In genomic region chr5:126780165-126780827, GRCh38 we compare ENCODE assay signal across 8 cellular contexts. TPM values are rescaled to one million over a fixed set of nuclear protein-coding genes. Genes with fewer than 3 reads are reported as not detected.
DNase-seq lines count a peak whose midpoint lies in the region; ATAC-seq, FAIRE-seq and TF ChIP-seq lines count a peak whose summit lies in the region.

No MANE protein-coding gene starts in this region.

- TF ChIP-seq CTCF in esophagus squamous epithelium (IDR thresholded peaks at IDR 0.05): peak; percentile 55 to 75 (median 68)

- peak overlapping the region; percentile 99 for H3K4me3 ChIP-seq in BLaER1
- no peak overlapping the region for H3K4me3 ChIP-seq in esophagus squamous epithelium

- 21 to 26% methylated on average over 7 of the region's 7 CpGs for WGBS in esophagus squamous epithelium, 2 donors

- peaks cover 55% of the 10 kb centered on the region for H3K4me1 ChIP-seq in BLaER1
- peaks cover 0 to 34% (median 3%) of the 10 kb centered on the region in 3 donors for H3K4me1 ChIP-seq in esophagus squamous epithelium

- H3K36me3 ChIP-seq in BLaER1 (peaks cover 29% of the 10 kb centered on the region), esophagus squamous epithelium (no peaks in the 10 kb centered on the region)

- TF ChIP-seq POLR2A in esophagus squamous epithelium (IDR thresholded peaks at IDR 0.05): no peak

- intact Hi-C loops in esophagus squamous epithelium (cut with DNase I): loop anchor here (5.0 kb wide), 1 partner anchor 103 kb away; no protein-coding TSS in a partner anchor

- H4K20me1 ChIP-seq in BLaER1: peaks cover 70% of the 10 kb centered on the region

- H3K27me3 ChIP-seq in BLaER1 (no peaks in the 10 kb centered on the region), esophagus squamous epithelium (no peaks in the 10 kb centered on the region)

- DNase-seq in GM19239 (ENCODE audit: insufficient read length, low spot score) (no peak), NCI-H524 (lab: John Stamatoyannopoulos, UW) (peak; percentile 38 to 68), activated T-cell treated with anti-CD3 and anti-CD28 coated beads for 4 hours (peak; percentile 37), esophagus squamous epithelium (lab: John Stamatoyannopoulos, UW) (no peak), nucleus accumbens (lab: John Stamatoyannopoulos, UW) (peak in 36 of 56 donors; percentile 2 to 66 (median 15))

- no peaks in the 10 kb centered on the region for H3K9me3 ChIP-seq in BLaER1
- H3K9me3 ChIP-seq in esophagus squamous epithelium: no peaks in the 10 kb centered on the region

- H3K9ac ChIP-seq in BLaER1: peak overlapping the region; percentile 100

- ATAC-seq in HG02763 (IDR thresholded peaks at IDR 0.05; ENCODE audit: unreplicated experiment): no peak
- no peak for ATAC-seq in GM19328 (IDR thresholded peaks at IDR 0.05; ENCODE audit: unreplicated experiment)

- H3K27ac ChIP-seq in BLaER1 (0 out of 2 replicates have a peak overlapping the region, but pooled peaks have one; percentile 100), esophagus squamous epithelium (no peak overlapping the region)

- peak overlapping the region; percentile 93 for H3K4me2 ChIP-seq in BLaER1

- FAIRE-seq in GM19239 (lab: Jason Lieb, UNC): peak; percentile 93

RNA-seq across cellular contexts. Expression of gene LMNB1, which starts 3.4 kb away (rescaled TPM):
- 10 to 100 TPM; 13.7 to 61.5 (median 39.2) TPM for total RNA-seq in esophagus squamous epithelium

Comparison
In these comparisons a context has a peak if more than half of its experiments do, and no peak if none do; other contexts are left out.
1. DNase-seq: peak in NCI-H524 (2 of 2), activated T-cell treated with anti-CD3 and anti-CD28 coated beads for 4 hours (single experiment) and nucleus accumbens (36 of 56); none in GM19239 (single experiment) and esophagus squamous epithelium (single experiment).